15 cellular contexts compared by ENCODE assay signal in genomic region chr2:20580690-20581437, GRCh38.
A peak's percentile ranks its signal among the peaks of the same experiment; 100 is the strongest.
DNase-seq lines count a peak whose midpoint lies in the region; ATAC-seq and TF ChIP-seq lines count a peak whose summit lies in the region.
"Had no signal": no experiment of that assay in that cellular context is flagged by ENCODE, and none has a peak within 500 bp of the region (broad histone marks: within the 10 kb centered on the region; RNA-seq: fewer than 3 reads in every experiment).

No MANE protein-coding gene starts in this region.

- no peak for ATAC-seq in activated CD8-positive, alpha-beta memory T cell treated with anti-CD3 and anti-CD28 coated beads, Interleukin-2, amount 10 ng/mL, durations not matched to agents 7 days and 5 days
- no peak for ATAC-seq in lower lobe of right lung
- ATAC-seq in upper lobe of right lung, result no peak
- ATAC-seq: gastrocnemius medialis had no signal

- no peak overlapping the region for H3K4me3 ChIP-seq in adrenal gland
- H3K4me3 ChIP-seq in lower lobe of right lung, result no peak overlapping the region
- no peak overlapping the region for H3K4me3 ChIP-seq in upper lobe of right lung
- H3K4me3 ChIP-seq: gastrocnemius medialis had no signal

- 83 to 88% (median 86%) methylated on average over 4 of the region's 4 CpGs for WGBS in adrenal gland, 4 donors

- H3K36me3 ChIP-seq in adrenal gland (replicated peaks in 1 of 2), result no peaks in the 10 kb centered on the region
- no peaks in the 10 kb centered on the region for H3K36me3 ChIP-seq in lower lobe of right lung
- no peaks in the 10 kb centered on the region for H3K36me3 ChIP-seq in upper lobe of right lung
- H3K36me3 ChIP-seq: gastrocnemius medialis had no signal

- peaks cover 14% of the 10 kb centered on the region for H3K36me3 Mint-ChIP-seq in activated CD8-positive, alpha-beta memory T cell treated with anti-CD3 and anti-CD28 coated beads, Interleukin-2, amount 10 ng/mL, durations not matched to agents 7 days and 5 days
- peaks cover 4% of the 10 kb centered on the region for H3K36me3 Mint-ChIP-seq in activated naive CD8-positive, alpha-beta T cell treated with anti-CD3 and anti-CD28 coated beads for 36 hours
- H3K36me3 Mint-ChIP-seq: naive B cell had no signal

- no peaks in the 10 kb centered on the region for H3K9me3 ChIP-seq in adrenal gland (replicated peaks in 1 of 3)
- H3K9me3 ChIP-seq in lower lobe of right lung, result no peaks in the 10 kb centered on the region
- H3K9me3 ChIP-seq in upper lobe of right lung, result peaks cover 3% of the 10 kb centered on the region

- TF ChIP-seq POLR2A in adrenal gland (IDR thresholded peaks at IDR 0.05), result no peak

- H3K27ac Mint-ChIP-seq in activated CD8-positive, alpha-beta memory T cell treated with anti-CD3 and anti-CD28 coated beads, Interleukin-2, amount 10 ng/mL, durations not matched to agents 7 days and 5 days, result peak overlapping the region; percentile 28
- no peak overlapping the region for H3K27ac Mint-ChIP-seq in activated naive CD8-positive, alpha-beta T cell treated with anti-CD3 and anti-CD28 coated beads for 36 hours
- H3K27ac Mint-ChIP-seq: T-helper 2 cell treated with Interferon-gamma antibody and Interleukin-4, amounts not matched to agents 5 μg/mL and 100 μg/mL, for 36 hours had no signal

- CTCF ChIA-PET in activated CD8-positive, alpha-beta memory T cell treated with anti-CD3 and anti-CD28 coated beads, Interleukin-2, amount 10 ng/mL, durations not matched to agents 7 days and 5 days (lab: Charles Lee), result interaction anchor here (1.0 to 2.5 kb wide), 2 partner anchors 10 to 61 kb away, joined by 4 to 9 read pairs; no protein-coding TSS in a partner anchor

- peaks cover 5% of the 10 kb centered on the region for H3K9me3 Mint-ChIP-seq in activated CD8-positive, alpha-beta memory T cell treated with anti-CD3 and anti-CD28 coated beads, Interleukin-2, amount 10 ng/mL, durations not matched to agents 7 days and 5 days (ENCODE audit: low read depth)
- no peaks in the 10 kb centered on the region for H3K9me3 Mint-ChIP-seq in activated naive CD8-positive, alpha-beta T cell treated with anti-CD3 and anti-CD28 coated beads for 36 hours

- intact Hi-C loops in adrenal gland (cut with DNase I) (no loop called here), lower lobe of right lung (cut with DNase I) (no loop called here), upper lobe of right lung (cut with DNase I) (no loop called here)

- H3K4me1 ChIP-seq in adrenal gland (replicated peaks in 1 of 2), result peaks cover 37 to 64% of the 10 kb centered on the region in 2 donors
- H3K4me1 ChIP-seq in lower lobe of right lung, result peaks cover 70% of the 10 kb centered on the region
- peaks cover 43% of the 10 kb centered on the region for H3K4me1 ChIP-seq in upper lobe of right lung

- TF ChIP-seq CTCF in adrenal gland (IDR thresholded peaks at IDR 0.05), result no peak
- no peak for TF ChIP-seq CTCF in lower lobe of right lung (IDR thresholded peaks at IDR 0.05)
- TF ChIP-seq CTCF in upper lobe of right lung (IDR thresholded peaks at IDR 0.05), result no peak

- DNase-seq in activated CD8-positive, alpha-beta memory T cell treated with anti-CD3 and anti-CD28 coated beads, Interleukin-2, amount 10 ng/mL, durations not matched to agents 7 days and 5 days, result no peak
- DNase-seq in activated CD8-positive, alpha-beta memory T cell treated with anti-CD3 and anti-CD28 coated beads, Interleukin-2, amount 50 U/mL, for 48 hours, result no peak
- no peak for DNase-seq in adrenal gland
- peak; percentile 23 for DNase-seq in lower lobe of right lung
- DNase-seq in upper lobe of right lung, result peak; percentile 19
- no peak for DNase-seq in activated naive CD8-positive, alpha-beta T cell treated with anti-CD3 and anti-CD28 coated beads for 36 hours
- DNase-seq in NCI-H524 treated with DMSO at 0.1 percent for 48 hours (lab: John Stamatoyannopoulos, UW), result no peak
- no peak for DNase-seq in iPS-NIHi11 (ENCODE audit: low spot score)
- DNase-seq: activated CD4-positive, alpha-beta T cell treated with anti-CD3 and anti-CD28 coated beads, Interleukin-2, amount 10 ng/mL, durations not matched to agents 7 days and 5 days; activated gamma-delta T cell treated with Interleukin-2 at 50 U/mL for 16 hours; gastrocnemius medialis; naive B cell; NCI-H1092 treated with DMSO at 0.1 percent for 48 hours; NCI-H2227 treated with DMSO at 0.1 percent for 48 hours had no signal

- no peak overlapping the region for H3K4me3 Mint-ChIP-seq in activated CD8-positive, alpha-beta memory T cell treated with anti-CD3 and anti-CD28 coated beads, Interleukin-2, amount 10 ng/mL, durations not matched to agents 7 days and 5 days
- no peak overlapping the region for H3K4me3 Mint-ChIP-seq in activated naive CD8-positive, alpha-beta T cell treated with anti-CD3 and anti-CD28 coated beads for 36 hours
- H3K4me3 Mint-ChIP-seq: activated CD4-positive, alpha-beta T cell treated with anti-CD3 and anti-CD28 coated beads, Interleukin-2, amount 10 ng/mL, durations not matched to agents 7 days and 5 days; T-helper 2 cell treated with Interferon-gamma antibody and Interleukin-4, amounts not matched to agents 5 μg/mL and 100 μg/mL, for 36 hours had no signal

- H3K27ac ChIP-seq in adrenal gland (peak overlapping the region in 3 of 5 donors; percentile 87 to 90 (median 90)), lower lobe of right lung (peak overlapping the region; percentile 83), upper lobe of right lung (no peak overlapping the region)

- H3K27me3 Mint-ChIP-seq in activated CD8-positive, alpha-beta memory T cell treated with anti-CD3 and anti-CD28 coated beads, Interleukin-2, amount 10 ng/mL, durations not matched to agents 7 days and 5 days, result no peaks in the 10 kb centered on the region
- H3K27me3 Mint-ChIP-seq in activated naive CD8-positive, alpha-beta T cell treated with anti-CD3 and anti-CD28 coated beads for 36 hours, result no peaks in the 10 kb centered on the region
- H3K27me3 Mint-ChIP-seq: activated CD4-positive, alpha-beta T cell treated with anti-CD3 and anti-CD28 coated beads, Interleukin-2, amount 10 ng/mL, durations not matched to agents 7 days and 5 days had no signal

- peaks cover 41% of the 10 kb centered on the region for H3K4me1 Mint-ChIP-seq in activated CD8-positive, alpha-beta memory T cell treated with anti-CD3 and anti-CD28 coated beads, Interleukin-2, amount 10 ng/mL, durations not matched to agents 7 days and 5 days
- H3K4me1 Mint-ChIP-seq in activated naive CD8-positive, alpha-beta T cell treated with anti-CD3 and anti-CD28 coated beads for 36 hours, result peaks cover 12% of the 10 kb centered on the region

- H3K27me3 ChIP-seq in adrenal gland, result no peaks in the 10 kb centered on the region
- no peaks in the 10 kb centered on the region for H3K27me3 ChIP-seq in lower lobe of right lung (ENCODE audit: low read depth)
- no peaks in the 10 kb centered on the region for H3K27me3 ChIP-seq in upper lobe of right lung
- H3K27me3 ChIP-seq: gastrocnemius medialis had no signal

Comparison
In these comparisons a context has a peak if more than half of its experiments do, and no peak if none do; other contexts are left out.
1. DNase-seq: peak in lower lobe of right lung (single experiment) and upper lobe of right lung (single experiment); none in activated CD8-positive, alpha-beta memory T cell treated with anti-CD3 and anti-CD28 coated beads, Interleukin-2, amount 10 ng/mL, durations not matched to agents 7 days and 5 days (single experiment), activated CD8-positive, alpha-beta memory T cell treated with anti-CD3 and anti-CD28 coated beads, Interleukin-2, amount 50 U/mL, for 48 hours (single experiment), adrenal gland (0 of 7), activated naive CD8-positive, alpha-beta T cell treated with anti-CD3 and anti-CD28 coated beads for 36 hours (single experiment), NCI-H524 treated with DMSO at 0.1 percent for 48 hours (single experiment) and iPS-NIHi11 (single experiment).